In the genomic region with DNA sequence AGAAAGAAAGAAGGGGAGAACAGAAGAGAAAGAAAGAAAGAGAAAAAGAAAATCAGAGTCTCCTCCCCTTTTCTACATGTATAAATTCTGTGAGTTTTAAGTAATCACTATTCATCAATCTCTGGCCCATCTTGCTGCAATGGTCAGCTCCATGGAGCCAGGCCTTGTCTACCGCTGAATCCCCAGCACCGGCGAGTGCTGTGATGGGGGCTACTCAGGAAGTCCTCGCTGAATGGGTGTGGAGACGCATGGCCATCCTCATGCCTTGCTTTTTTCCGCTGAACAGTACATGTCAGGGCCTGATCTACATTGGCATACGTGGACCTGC, we compare ENCODE assay signal across 34 cellular contexts. TPM values are rescaled to one million over a fixed set of nuclear protein-coding genes. Genes with fewer than 3 reads are reported as not detected.
"Had no signal": no experiment of that assay in that cellular context is flagged by ENCODE, and none has a peak within 500 bp of the region (broad histone marks: within the 10 kb centered on the region; RNA-seq: fewer than 3 reads in every experiment).

No MANE protein-coding gene starts in this region.

- H3K4me3 Mint-ChIP-seq: activated CD8-positive, alpha-beta T cell treated with anti-CD3 and anti-CD28 coated beads for 36 hours; activated naive CD8-positive, alpha-beta T cell; activated T-cell treated with anti-CD3 and anti-CD28 coated beads, Interleukin-2, amount 50 U/mL, for 4 hours; activated T-helper 17 cell treated with anti-CD3 and anti-CD28 coated beads, Interleukin-2, amount 50 U/mL, for 72 hours; effector memory CD8-positive, alpha-beta T cell had no signal

- FAIRE-seq: astrocyte, bronchial epithelial cell, colon had no signal

- H3K27ac ChIP-seq: brain microvascular endothelial cell, esophagus muscularis mucosa, foreskin keratinocyte, gastrocnemius medialis, heart left ventricle had no signal

- H3K27me3 ChIP-seq: brain microvascular endothelial cell, foreskin keratinocyte, gastrocnemius medialis, heart left ventricle had no signal

- ATAC-seq: activated CD8-positive, alpha-beta T cell treated with anti-CD3 and anti-CD28 coated beads for 36 hours; activated T-cell treated with anti-CD3 and anti-CD28 coated beads, Interleukin-2, amount 50 U/mL, for 4 hours; activated T-helper 17 cell treated with anti-CD3 and anti-CD28 coated beads, Interleukin-2, amount 50 U/mL, for 72 hours; effector memory CD8-positive, alpha-beta T cell; foreskin keratinocyte; gastrocnemius medialis; heart left ventricle had no signal

- H3K27me3 Mint-ChIP-seq: activated T-helper 17 cell treated with anti-CD3 and anti-CD28 coated beads, Interleukin-2, amount 50 U/mL, for 72 hours had no signal

- H3K36me3 ChIP-seq: brain microvascular endothelial cell, esophagus muscularis mucosa, gastrocnemius medialis, heart left ventricle had no signal

- H3K27ac Mint-ChIP-seq: activated CD8-positive, alpha-beta T cell treated with anti-CD3 and anti-CD28 coated beads for 36 hours; activated naive CD8-positive, alpha-beta T cell; effector memory CD8-positive, alpha-beta T cell had no signal

- H3K36me3 Mint-ChIP-seq: activated naive CD8-positive, alpha-beta T cell had no signal

- H3K9me3 Mint-ChIP-seq: activated CD8-positive, alpha-beta T cell treated with anti-CD3 and anti-CD28 coated beads for 36 hours; activated T-cell treated with anti-CD3 and anti-CD28 coated beads, Interleukin-2, amount 50 U/mL, for 4 hours; activated T-helper 17 cell treated with anti-CD3 and anti-CD28 coated beads, Interleukin-2, amount 50 U/mL, for 72 hours; effector memory CD8-positive, alpha-beta T cell had no signal

- DNase-seq: activated CD4-positive, alpha-beta T cell treated with anti-CD3 and anti-CD28 coated beads for 4 hours; activated CD4-positive, alpha-beta T cell treated with anti-CD3 and anti-CD28 coated beads, Interleukin-2, amount 50 U/mL, for 1 hour; activated CD4-positive, alpha-beta T cell treated with anti-CD3 and anti-CD28 coated beads, Interleukin-2, amount 50 U/mL, for 48 hours; activated CD4-positive, CD25-positive, alpha-beta regulatory T cell; activated CD4-positive, CD25-positive, alpha-beta regulatory T cell treated with anti-CD3 and anti-CD28 coated beads, Interleukin-2, amount 50 U/mL, for 72 hours; activated CD8-positive, alpha-beta memory T cell treated with anti-CD3 and anti-CD28 coated beads for 24 hours; activated CD8-positive, alpha-beta T cell treated with anti-CD3 and anti-CD28 coated beads for 36 hours; activated effector memory CD4-positive, alpha-beta T cell treated with Interleukin-2 at 50 U/mL for 16 hours; activated gamma-delta T cell treated with Interleukin-2 at 50 U/mL for 16 hours; activated naive CD4-positive, alpha-beta T cell treated with anti-CD3 and anti-CD28 coated beads, Interleukin-2, amount 50 U/mL, for 16 hours; activated naive CD4-positive, alpha-beta T cell treated with Interleukin-2 at 50 U/mL for 16 hours; activated T-cell treated with anti-CD3 and anti-CD28 coated beads, Interleukin-2, amount 50 U/mL, for 4 hours; amniotic stem cell; anterior cingulate cortex; brain microvascular endothelial cell; cortex of kidney; dermis blood vessel endothelial cell; effector CD4-positive, alpha-beta T cell; effector memory CD8-positive, alpha-beta T cell; erythroblast; foreskin keratinocyte; gastrocnemius medialis; glutamatergic neuron; heart left ventricle; T-helper 2 cell had no signal

- H3K9me3 ChIP-seq: esophagus muscularis mucosa, gastrocnemius medialis, heart left ventricle had no signal

- H3K4me3 ChIP-seq: esophagus muscularis mucosa, gastrocnemius medialis, heart left ventricle had no signal

- H3K4me1 ChIP-seq: esophagus muscularis mucosa, gastrocnemius medialis had no signal

RNA-seq across cellular contexts. Expression of gene GPR42, which starts 29.9 kb away (rescaled TPM):
- total RNA-seq: astrocyte, bronchial epithelial cell, cardiac septum, chondrocyte, dermis blood vessel endothelial cell, foreskin keratinocyte, gastrocnemius medialis, heart left ventricle had no signal
- polyA plus RNA-seq: foreskin keratinocyte, heart left ventricle had no signal

RNA-seq across cellular contexts. Expression of gene FFAR3, which starts 42.5 kb away (rescaled TPM):
- total RNA-seq: astrocyte, bronchial epithelial cell, cardiac septum, chondrocyte, foreskin keratinocyte, gastrocnemius medialis had no signal
- polyA plus RNA-seq: foreskin keratinocyte had no signal

RNA-seq across cellular contexts. Expression of gene FFAR2, which starts 47.3 kb away (rescaled TPM):
- total RNA-seq: activated CD8-positive, alpha-beta T cell treated with anti-CD3 and anti-CD28 coated beads for 36 hours; activated T-cell treated with anti-CD3 and anti-CD28 coated beads, Interleukin-2, amount 50 U/mL, for 4 hours; activated T-helper 17 cell treated with anti-CD3 and anti-CD28 coated beads, Interleukin-2, amount 50 U/mL, for 72 hours; astrocyte; bronchial epithelial cell; chondrocyte; dermis blood vessel endothelial cell; foreskin keratinocyte; gastrocnemius medialis; T-helper 1 cell treated with Interleukin-12 subunit alpha and Interleukin-12 subunit beta and Interleukin-4 antibody, amounts not matched to agents 30 ng/mL and 1 ng/mL, for 36 hours had no signal
- polyA plus RNA-seq: foreskin keratinocyte had no signal

RNA-seq across cellular contexts. Expression of gene FFAR1, which starts 53.0 kb away (rescaled TPM):
- total RNA-seq: activated CD8-positive, alpha-beta T cell treated with anti-CD3 and anti-CD28 coated beads for 36 hours; activated T-cell treated with anti-CD3 and anti-CD28 coated beads, Interleukin-2, amount 50 U/mL, for 4 hours; astrocyte; bronchial epithelial cell; cardiac septum; chondrocyte; dermis blood vessel endothelial cell; esophagus muscularis mucosa; foreskin keratinocyte; gastrocnemius medialis; heart left ventricle had no signal
- polyA plus RNA-seq: foreskin keratinocyte, heart left ventricle had no signal
